Comparison of ENCODE assay signal across 1 cellular context in the genomic region with DNA sequence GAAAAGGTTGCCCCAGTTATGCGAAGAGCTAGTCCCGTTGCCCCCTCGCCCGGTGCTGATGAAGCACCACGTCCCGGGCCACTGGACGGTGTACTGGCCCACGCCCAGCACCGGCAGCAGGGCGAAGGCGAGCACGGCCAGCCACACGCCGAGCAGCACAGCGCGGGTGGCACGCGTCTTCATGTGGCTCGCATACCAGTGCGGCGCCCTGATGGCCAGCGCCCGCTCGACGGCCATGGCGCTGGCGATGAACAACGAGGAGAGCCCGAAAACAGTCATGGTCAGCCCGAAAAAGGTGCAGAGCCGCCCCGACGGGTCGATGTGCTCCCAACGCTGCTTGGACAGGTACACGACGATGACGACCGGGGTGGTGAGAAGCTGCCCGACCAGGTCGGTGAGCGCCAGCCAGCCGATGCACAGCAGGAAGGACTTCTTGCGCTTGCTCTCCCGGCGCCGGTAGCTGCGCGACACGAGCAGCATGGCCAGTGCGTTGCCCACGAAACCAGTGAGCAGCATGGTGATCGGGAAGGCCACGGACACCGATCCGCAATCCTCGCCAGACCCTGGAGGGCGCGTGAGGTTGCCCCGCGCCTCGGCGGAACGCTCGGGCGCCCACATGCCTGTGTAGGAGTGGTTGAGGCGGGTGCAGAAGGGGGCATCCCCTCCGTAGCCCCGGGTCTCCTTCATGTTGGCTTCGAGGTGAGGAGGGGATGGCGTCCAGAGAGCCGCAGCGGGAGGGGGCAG.
A peak's percentile ranks its signal among the peaks of the same experiment; 100 is the strongest.
TF ChIP-seq lines count a peak whose summit lies in the region.

No MANE protein-coding gene starts in this region.

TF ChIP-seq in K562, 482 proteins besides CTCF, POLR2A, EP300 and RAD21 (continued from another document):
- TF ChIP-seq, protein P1, sequence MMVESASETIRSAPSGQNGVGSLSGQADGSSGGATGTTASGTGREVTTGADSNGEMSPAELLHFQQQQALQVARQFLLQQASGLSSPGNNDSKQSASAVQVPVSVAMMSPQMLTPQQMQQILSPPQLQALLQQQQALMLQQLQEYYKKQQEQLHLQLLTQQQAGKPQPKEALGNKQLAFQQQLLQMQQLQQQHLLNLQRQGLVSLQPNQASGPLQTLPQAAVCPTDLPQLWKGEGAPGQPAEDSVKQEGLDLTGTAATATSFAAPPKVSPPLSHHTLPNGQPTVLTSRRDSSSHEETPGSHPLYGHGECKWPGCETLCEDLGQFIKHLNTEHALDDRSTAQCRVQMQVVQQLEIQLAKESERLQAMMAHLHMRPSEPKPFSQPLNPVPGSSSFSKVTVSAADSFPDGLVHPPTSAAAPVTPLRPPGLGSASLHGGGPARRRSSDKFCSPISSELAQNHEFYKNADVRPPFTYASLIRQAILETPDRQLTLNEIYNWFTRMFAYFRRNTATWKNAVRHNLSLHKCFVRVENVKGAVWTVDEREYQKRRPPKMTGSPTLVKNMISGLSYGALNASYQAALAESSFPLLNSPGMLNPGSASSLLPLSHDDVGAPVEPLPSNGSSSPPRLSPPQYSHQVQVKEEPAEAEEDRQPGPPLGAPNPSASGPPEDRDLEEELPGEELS (CRISPR knock-in tag; IDR thresholded peaks at IDR 0.05; ENCODE audit: borderline replicate concordance): peak; percentile 12; the same call in 1 of the 2 replicates
- TF ChIP-seq ZNF239 (CRISPR knock-in tag; IDR thresholded peaks at IDR 0.05) (no peak), HDAC2 (IDR thresholded peaks at IDR 0.05) (no peak), HDGF (IDR thresholded peaks at IDR 0.05) (no peak), SRF (CRISPR knock-in tag; IDR thresholded peaks at IDR 0.05) (no peak), ZNF408 (CRISPR knock-in tag; IDR thresholded peaks at IDR 0.05; ENCODE audit: low read depth) (no peak), ZNF184 (CRISPR knock-in tag; IDR thresholded peaks at IDR 0.05) (no peak), TGIF2 (CRISPR knock-in tag; IDR thresholded peaks at IDR 0.05) (no peak), TAL1 (IDR thresholded peaks at IDR 0.05) (no peak), TEAD2 (tag; IDR thresholded peaks at IDR 0.05) (no peak), ZSCAN32 (CRISPR knock-in tag; IDR thresholded peaks at IDR 0.05) (no peak), MCM3 (IDR thresholded peaks at IDR 0.05) (no peak), L3MBTL2 (IDR thresholded peaks at IDR 0.05) (peak; percentile 64), CBX1 (IDR thresholded peaks at IDR 0.05; ENCODE audit: low read depth) (no peak), ETV6 (IDR thresholded peaks at IDR 0.05; ENCODE audit: borderline replicate concordance in 1 of 2, low read depth in 2 of 2, low read length in 1 of 2) (no peak), ETV6 (CRISPR knock-in tag; IDR thresholded peaks at IDR 0.05; ENCODE audit: borderline replicate concordance) (no peak; the same call in 1 of the 2 replicates), SNIP1 (IDR thresholded peaks at IDR 0.05; ENCODE audit: low read depth) (no peak), ETV5 (CRISPR knock-in tag; IDR thresholded peaks at IDR 0.05; ENCODE audit: low read depth) (peak; percentile 44; the same call in 1 of the 2 replicates), ZNF589 (CRISPR knock-in tag; IDR thresholded peaks at IDR 0.05; ENCODE audit: low read depth) (no peak), DMBX1 (CRISPR knock-in tag; IDR thresholded peaks at IDR 0.05; ENCODE audit: borderline replicate concordance) (no peak), ZNF253 (CRISPR knock-in tag; conservative IDR thresholded peaks at IDR 0.05) (no peak), TEAD1 (CRISPR knock-in tag; IDR thresholded peaks at IDR 0.05) (peak in 1 of 2 experiments; percentile 80; a peak in 1 of 4 replicates), POLR2AphosphoS5 (IDR thresholded peaks at IDR 0.05; ENCODE audit: control insufficient read depth, insufficient read depth, low read depth, low read length) (no peak), TBL1XR1 (IDR thresholded peaks at IDR 0.05; ENCODE audit: low read length in 2 of 2) (no peak), NFIC (IDR thresholded peaks at IDR 0.05) (peak; percentile 62), GABPA (tag; conservative IDR thresholded peaks at IDR 0.05; ENCODE audit: low read depth) (no peak), CCAR2 (IDR thresholded peaks at IDR 0.05; ENCODE audit: low read depth, low read length) (no peak), MAZ (CRISPR knock-in tag; conservative IDR thresholded peaks at IDR 0.05 in 1 of 2, IDR thresholded peaks at IDR 0.05 in 1 of 2) (no peak), MCM7 (IDR thresholded peaks at IDR 0.05) (no peak), IFI16 (CRISPR knock-in tag; IDR thresholded peaks at IDR 0.05) (no peak), KAT2B (IDR thresholded peaks at IDR 0.05; ENCODE audit: low read depth, low read length) (no peak), KDM4B (IDR thresholded peaks at IDR 0.05; ENCODE audit: borderline replicate concordance in 2 of 2, low read depth in 1 of 2) (no peak; a peak in 1 of 4 replicates), PRMT5 (CRISPR knock-in tag; IDR thresholded peaks at IDR 0.05) (no peak)
- TF ChIP-seq, protein P2, sequence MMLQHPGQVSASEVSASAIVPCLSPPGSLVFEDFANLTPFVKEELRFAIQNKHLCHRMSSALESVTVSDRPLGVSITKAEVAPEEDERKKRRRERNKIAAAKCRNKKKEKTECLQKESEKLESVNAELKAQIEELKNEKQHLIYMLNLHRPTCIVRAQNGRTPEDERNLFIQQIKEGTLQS (IDR thresholded peaks at IDR 0.05): no peak
- TF ChIP-seq, protein P2 (CRISPR knock-in tag; conservative IDR thresholded peaks at IDR 0.05): no peak
- TF ChIP-seq, protein P3, sequence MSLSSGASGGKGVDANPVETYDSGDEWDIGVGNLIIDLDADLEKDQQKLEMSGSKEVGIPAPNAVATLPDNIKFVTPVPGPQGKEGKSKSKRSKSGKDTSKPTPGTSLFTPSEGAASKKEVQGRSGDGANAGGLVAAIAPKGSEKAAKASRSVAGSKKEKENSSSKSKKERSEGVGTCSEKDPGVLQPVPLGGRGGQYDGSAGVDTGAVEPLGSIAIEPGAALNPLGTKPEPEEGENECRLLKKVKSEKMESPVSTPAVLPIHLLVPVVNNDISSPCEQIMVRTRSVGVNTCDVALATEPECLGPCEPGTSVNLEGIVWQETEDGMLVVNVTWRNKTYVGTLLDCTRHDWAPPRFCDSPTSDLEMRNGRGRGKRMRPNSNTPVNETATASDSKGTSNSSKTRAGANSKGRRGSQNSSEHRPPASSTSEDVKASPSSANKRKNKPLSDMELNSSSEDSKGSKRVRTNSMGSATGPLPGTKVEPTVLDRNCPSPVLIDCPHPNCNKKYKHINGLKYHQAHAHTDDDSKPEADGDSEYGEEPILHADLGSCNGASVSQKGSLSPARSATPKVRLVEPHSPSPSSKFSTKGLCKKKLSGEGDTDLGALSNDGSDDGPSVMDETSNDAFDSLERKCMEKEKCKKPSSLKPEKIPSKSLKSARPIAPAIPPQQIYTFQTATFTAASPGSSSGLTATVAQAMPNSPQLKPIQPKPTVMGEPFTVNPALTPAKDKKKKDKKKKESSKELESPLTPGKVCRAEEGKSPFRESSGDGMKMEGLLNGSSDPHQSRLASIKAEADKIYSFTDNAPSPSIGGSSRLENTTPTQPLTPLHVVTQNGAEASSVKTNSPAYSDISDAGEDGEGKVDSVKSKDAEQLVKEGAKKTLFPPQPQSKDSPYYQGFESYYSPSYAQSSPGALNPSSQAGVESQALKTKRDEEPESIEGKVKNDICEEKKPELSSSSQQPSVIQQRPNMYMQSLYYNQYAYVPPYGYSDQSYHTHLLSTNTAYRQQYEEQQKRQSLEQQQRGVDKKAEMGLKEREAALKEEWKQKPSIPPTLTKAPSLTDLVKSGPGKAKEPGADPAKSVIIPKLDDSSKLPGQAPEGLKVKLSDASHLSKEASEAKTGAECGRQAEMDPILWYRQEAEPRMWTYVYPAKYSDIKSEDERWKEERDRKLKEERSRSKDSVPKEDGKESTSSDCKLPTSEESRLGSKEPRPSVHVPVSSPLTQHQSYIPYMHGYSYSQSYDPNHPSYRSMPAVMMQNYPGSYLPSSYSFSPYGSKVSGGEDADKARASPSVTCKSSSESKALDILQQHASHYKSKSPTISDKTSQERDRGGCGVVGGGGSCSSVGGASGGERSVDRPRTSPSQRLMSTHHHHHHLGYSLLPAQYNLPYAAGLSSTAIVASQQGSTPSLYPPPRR (CRISPR knock-in tag; IDR thresholded peaks at IDR 0.05; ENCODE audit: borderline replicate concordance): no peak
- TF ChIP-seq, protein P4, sequence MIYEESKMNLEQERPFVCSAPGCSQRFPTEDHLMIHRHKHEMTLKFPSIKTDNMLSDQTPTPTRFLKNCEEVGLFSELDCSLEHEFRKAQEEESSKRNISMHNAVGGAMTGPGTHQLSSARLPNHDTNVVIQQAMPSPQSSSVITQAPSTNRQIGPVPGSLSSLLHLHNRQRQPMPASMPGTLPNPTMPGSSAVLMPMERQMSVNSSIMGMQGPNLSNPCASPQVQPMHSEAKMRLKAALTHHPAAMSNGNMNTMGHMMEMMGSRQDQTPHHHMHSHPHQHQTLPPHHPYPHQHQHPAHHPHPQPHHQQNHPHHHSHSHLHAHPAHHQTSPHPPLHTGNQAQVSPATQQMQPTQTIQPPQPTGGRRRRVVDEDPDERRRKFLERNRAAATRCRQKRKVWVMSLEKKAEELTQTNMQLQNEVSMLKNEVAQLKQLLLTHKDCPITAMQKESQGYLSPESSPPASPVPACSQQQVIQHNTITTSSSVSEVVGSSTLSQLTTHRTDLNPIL (CRISPR knock-in tag; IDR thresholded peaks at IDR 0.05): no peak
- TF ChIP-seq, protein P5, sequence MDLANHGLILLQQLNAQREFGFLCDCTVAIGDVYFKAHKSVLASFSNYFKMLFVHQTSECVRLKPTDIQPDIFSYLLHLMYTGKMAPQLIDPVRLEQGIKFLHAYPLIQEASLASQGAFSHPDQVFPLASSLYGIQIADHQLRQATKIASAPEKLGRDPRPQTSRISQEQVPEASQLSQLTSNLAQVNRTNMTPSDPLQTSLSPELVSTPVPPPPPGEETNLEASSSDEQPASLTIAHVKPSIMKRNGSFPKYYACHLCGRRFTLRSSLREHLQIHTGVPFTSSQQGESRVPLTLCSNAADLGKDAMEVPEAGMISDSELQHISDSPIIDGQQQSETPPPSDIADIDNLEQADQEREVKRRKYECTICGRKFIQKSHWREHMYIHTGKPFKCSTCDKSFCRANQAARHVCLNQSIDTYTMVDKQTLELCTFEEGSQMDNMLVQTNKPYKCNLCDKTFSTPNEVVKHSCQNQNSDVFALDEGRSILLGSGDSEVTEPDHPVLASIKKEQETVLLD (IDR thresholded peaks at IDR 0.05): peak; percentile 29
TF ChIP-seq in K562: peak in this region for 47.
